In genomic region chr10:124802313-124802675, GRCh38 we compare ENCODE assay signal across 8 cellular contexts. TPM values are rescaled to one million over a fixed set of nuclear protein-coding genes. Genes with fewer than 3 reads are reported as not detected.
DNase-seq lines count a peak whose midpoint lies in the region; ATAC-seq and TF ChIP-seq lines count a peak whose summit lies in the region.

No MANE protein-coding gene starts in this region.

- TF ChIP-seq CTCF in GM12864 (IDR thresholded peaks at IDR 0.05; ENCODE audit: low read depth, low read length, missing control alignments), result no peak

- WGBS in thymus, result under 1% methylated on average over 13 of the region's 13 CpGs

- H3K27me3 ChIP-seq in adipocyte (replicated peaks; ENCODE audit: control insufficient read depth, insufficient read depth, low read length), result no peaks in the 10 kb centered on the region
- no peaks in the 10 kb centered on the region for H3K27me3 ChIP-seq in thymus (ENCODE audit: control insufficient read depth, insufficient read depth)

- DNase-seq in GM12864 (ENCODE audit: low read depth), result peak; percentile 19
- peak; percentile 50 for DNase-seq in adipocyte (ENCODE audit: low read depth)
- peak; percentile 24 for DNase-seq in kidney tubule cell (ENCODE audit: low spot score)
- DNase-seq in cortex of kidney (lab: John Stamatoyannopoulos, UW), result no peak
- DNase-seq in NCI-H187 treated with DMSO at 0.1 percent for 48 hours (lab: John Stamatoyannopoulos, UW), result no peak

- peak overlapping the region; percentile 96 for H3K9ac ChIP-seq in adipocyte (ENCODE audit: low read length)

- H3K4me1 ChIP-seq in adipocyte (ENCODE audit: control insufficient read depth, insufficient read depth, low read length) (peaks cover 9% of the 10 kb centered on the region), thymus (ENCODE audit: control insufficient read depth, insufficient read depth, low read length) (peaks cover 4% of the 10 kb centered on the region)

- ATAC-seq in GM21723 (IDR thresholded peaks at IDR 0.05; ENCODE audit: unreplicated experiment), result peak; percentile 43

- H3K9me3 ChIP-seq in KOPT-K1 (ENCODE audit: insufficient read depth, low read length, poor library complexity, severe bottlenecking) (no peaks in the 10 kb centered on the region), adipocyte (ENCODE audit: control insufficient read depth, low read length) (no peaks in the 10 kb centered on the region), thymus (ENCODE audit: control insufficient read depth) (no peaks in the 10 kb centered on the region)

- peaks cover 1% of the 10 kb centered on the region; the same call in 1 of the 2 replicates for H3K36me3 ChIP-seq in KOPT-K1 (ENCODE audit: insufficient read depth, low read length)
- no peaks in the 10 kb centered on the region for H3K36me3 ChIP-seq in adipocyte (ENCODE audit: control insufficient read depth, insufficient read depth, low read length, severe bottlenecking)
- no peaks in the 10 kb centered on the region for H3K36me3 ChIP-seq in thymus (ENCODE audit: control insufficient read depth, insufficient read depth)

- peak overlapping the region; percentile 75 for H3K27ac ChIP-seq in KOPT-K1 (ENCODE audit: low read depth, low read length, poor library complexity, severe bottlenecking)
- H3K27ac ChIP-seq in thymus (ENCODE audit: low read depth), result peak overlapping the region; percentile 90

- H3K4me3 ChIP-seq in GM12864 (ENCODE audit: low read depth, low read length) (peak overlapping the region; percentile 89), adipocyte (ENCODE audit: low read length) (peak overlapping the region; percentile 95), thymus (ENCODE audit: low read length) (peak overlapping the region; percentile 97)

RNA-seq across cellular contexts. Expression of gene ABRAXAS2, which starts 0.7 kb away (rescaled TPM):
- polyA plus RNA-seq in thymus, result 13.0 TPM

RNA-seq across cellular contexts. Expression of gene EEF1AKMT2, which starts 10.6 kb away (rescaled TPM):
- polyA plus RNA-seq in thymus, result 27.3 TPM

RNA-seq across cellular contexts. Expression of gene FAM53B, which starts 58.1 kb away (rescaled TPM):
- 46.2 TPM for polyA plus RNA-seq in thymus

Comparison
In these comparisons a context has a peak if more than half of its experiments do, and no peak if none do; other contexts are left out.
1. DNase-seq: peak in GM12864 (single experiment), adipocyte (single experiment) and kidney tubule cell (single experiment); none in cortex of kidney (single experiment) and NCI-H187 treated with DMSO at 0.1 percent for 48 hours (single experiment).
2. Peak in every context shown above with its lines, with median percentiles within 50 percentile points of each other: H3K4me3 ChIP-seq.